15 cellular contexts compared by ENCODE assay signal in genomic region chr2:230787101-230787500, GRCh38.
A peak's percentile ranks its signal among the peaks of the same experiment; 100 is the strongest.
DNase-seq lines count a peak whose midpoint lies in the region; ATAC-seq and TF ChIP-seq lines count a peak whose summit lies in the region.
"Had no signal": no experiment of that assay in that cellular context is flagged by ENCODE, and none has a peak within 500 bp of the region (broad histone marks: within the 10 kb centered on the region; RNA-seq: fewer than 3 reads in every experiment).

No MANE protein-coding gene starts in this region.

- peaks cover 62% of the 10 kb centered on the region for H3K4me1 Mint-ChIP-seq in activated CD8-positive, alpha-beta T cell treated with anti-CD3 and anti-CD28 coated beads for 36 hours (ENCODE audit: low read depth)
- H3K4me1 Mint-ChIP-seq in activated CD8-positive, alpha-beta T cell treated with anti-CD3 and anti-CD28 coated beads, Interleukin-2, amount 10 ng/mL, durations not matched to agents 7 days and 5 days (ENCODE audit: low read depth): peaks cover 59% of the 10 kb centered on the region
- H3K4me1 Mint-ChIP-seq in Calu3 (ENCODE audit: low read depth, unreplicated experiment): peaks cover 40% of the 10 kb centered on the region

- peaks cover 0 to 58% (median 45%) of the 10 kb centered on the region in 4 donors for H3K36me3 ChIP-seq in stomach
- peaks cover 56% of the 10 kb centered on the region for H3K36me3 ChIP-seq in Karpas-422 (ENCODE audit: insufficient read depth, low read length)

- H3K4me3 ChIP-seq in stomach: no peak overlapping the region
- no peak overlapping the region for H3K4me3 ChIP-seq in Karpas-422 (ENCODE audit: low read length)

- H3K9me3 ChIP-seq in stomach: peaks cover 0 to 23% (median 11%) of the 10 kb centered on the region in 4 donors
- H3K9me3 ChIP-seq in Karpas-422 (ENCODE audit: low read length): peaks cover 10% of the 10 kb centered on the region

- peaks cover 88% of the 10 kb centered on the region for H3K79me2 ChIP-seq in Karpas-422 (ENCODE audit: low read length)

- TF ChIP-seq EP300 in stomach (IDR thresholded peaks at IDR 0.05): no peak

- no peaks in the 10 kb centered on the region for H3K27me3 ChIP-seq in stomach
- H3K27me3 ChIP-seq in Karpas-422 (ENCODE audit: low read length): no peaks in the 10 kb centered on the region

- no TSS peak for BruUV-seq in Calu3 (replicated peaks; lab: Mats Ljungman, UMichigan)

- H3K4me3 Mint-ChIP-seq in activated CD8-positive, alpha-beta T cell treated with anti-CD3 and anti-CD28 coated beads for 36 hours: no peak overlapping the region
- H3K4me3 Mint-ChIP-seq in activated CD8-positive, alpha-beta T cell treated with anti-CD3 and anti-CD28 coated beads, Interleukin-2, amount 10 ng/mL, durations not matched to agents 7 days and 5 days: no peak overlapping the region
- no peak overlapping the region for H3K4me3 Mint-ChIP-seq in Calu3 (ENCODE audit: low read depth, unreplicated experiment)
- H3K4me3 Mint-ChIP-seq: B cell; CD4-positive, alpha-beta T cell; HFFc6 had no signal

- intact Hi-C loops in activated CD8-positive, alpha-beta T cell treated with anti-CD3 and anti-CD28 coated beads for 36 hours (cut with micrococcal nuclease): no loop called here
- intact Hi-C loops in Calu3 (cut with micrococcal nuclease; ENCODE audit: unreplicated experiment): no loop called here
- intact Hi-C loops in stomach (cut with DNase I; ENCODE audit: low total_unique reads): no loop called here

- no peak for DNase-seq in activated CD8-positive, alpha-beta T cell treated with anti-CD3 and anti-CD28 coated beads for 36 hours
- DNase-seq in activated CD8-positive, alpha-beta T cell treated with anti-CD3 and anti-CD28 coated beads, Interleukin-2, amount 10 ng/mL, durations not matched to agents 7 days and 5 days: no peak
- DNase-seq in Calu3 (no peak), glomerular visceral epithelial cell (ENCODE audit: extremely low spot score) (peak; percentile 58), stomach (no peak), Karpas-422 (no peak)
- DNase-seq: C1 segment of cervical spinal cord; CD4-positive, alpha-beta T cell; DMS53; GF-D8; HCEC 1CT; HFFc6 had no signal

- H3K9me2 ChIP-seq in Karpas-422 (replicated peaks; ENCODE audit: insufficient read depth, low read length): no peaks in the 10 kb centered on the region

- H3K4me2 ChIP-seq in Karpas-422 (ENCODE audit: low read depth, low read length, poor library complexity, severe bottlenecking): no peak overlapping the region

- peaks cover 0 to 52% (median 15%) of the 10 kb centered on the region in 4 donors for H3K4me1 ChIP-seq in stomach
- H3K4me1 ChIP-seq in Karpas-422 (ENCODE audit: low read length): no peaks in the 10 kb centered on the region

- no peak overlapping the region for H3K27ac ChIP-seq in stomach
- H3K27ac ChIP-seq in Karpas-422 (ENCODE audit: low read length): no peak overlapping the region
- H3K27ac ChIP-seq: HL-60 had no signal

- WGBS in stomach, 5 donors: 94 to 100% (median 98%) methylated on average over 2 of the region's 2 CpGs

- no peak overlapping the region for H2AFZ ChIP-seq in Karpas-422 (ENCODE audit: low read length)

- H3K9ac ChIP-seq in Karpas-422 (ENCODE audit: low read length): no peak overlapping the region

- POLR2A ChIA-PET in activated CD8-positive, alpha-beta T cell treated with anti-CD3 and anti-CD28 coated beads for 36 hours (lab: Charles Lee): interaction anchor here (1.3 to 1.4 kb wide), 2 partner anchors 9 to 23 kb away, joined by 3 to 4 read pairs; no protein-coding TSS in a partner anchor
- POLR2A ChIA-PET in activated CD8-positive, alpha-beta T cell treated with anti-CD3 and anti-CD28 coated beads, Interleukin-2, amount 10 ng/mL, durations not matched to agents 7 days and 5 days (lab: Charles Lee): no interaction called here

- TF ChIP-seq POLR2A in stomach (IDR thresholded peaks at IDR 0.05): no peak

- CTCF ChIA-PET in activated CD8-positive, alpha-beta T cell treated with anti-CD3 and anti-CD28 coated beads for 36 hours (lab: Charles Lee): interaction anchor here (1.1 to 4.1 kb wide), 3 partner anchors 11 to 73 kb away, joined by 3 to 15 read pairs (median 3); no protein-coding TSS in a partner anchor
- CTCF ChIA-PET in activated CD8-positive, alpha-beta T cell treated with anti-CD3 and anti-CD28 coated beads, Interleukin-2, amount 10 ng/mL, durations not matched to agents 7 days and 5 days (lab: Charles Lee): interaction anchor here (1.0 to 2.4 kb wide), 2 partner anchors 11 to 64 kb away, joined by 3 to 10 read pairs; no protein-coding TSS in a partner anchor
- CTCF ChIA-PET in Calu3 (lab: Charles Lee): no interaction called here

- H3K36me3 Mint-ChIP-seq in activated CD8-positive, alpha-beta T cell treated with anti-CD3 and anti-CD28 coated beads for 36 hours (ENCODE audit: low read depth): peaks cover 89% of the 10 kb centered on the region
- H3K36me3 Mint-ChIP-seq in activated CD8-positive, alpha-beta T cell treated with anti-CD3 and anti-CD28 coated beads, Interleukin-2, amount 10 ng/mL, durations not matched to agents 7 days and 5 days (ENCODE audit: low read depth): peaks cover 94% of the 10 kb centered on the region
- H3K36me3 Mint-ChIP-seq in Calu3 (ENCODE audit: insufficient read depth, unreplicated experiment): peaks cover 70% of the 10 kb centered on the region

- peak overlapping the region; percentile 35 for H3K27ac Mint-ChIP-seq in activated CD8-positive, alpha-beta T cell treated with anti-CD3 and anti-CD28 coated beads for 36 hours
- H3K27ac Mint-ChIP-seq in activated CD8-positive, alpha-beta T cell treated with anti-CD3 and anti-CD28 coated beads, Interleukin-2, amount 10 ng/mL, durations not matched to agents 7 days and 5 days: no peak overlapping the region
- H3K27ac Mint-ChIP-seq in Calu3 (ENCODE audit: unreplicated experiment): peak overlapping the region; percentile 20
- H3K27ac Mint-ChIP-seq: B cell; CD4-positive, alpha-beta T cell; HFFc6 had no signal

- H3K27me3 Mint-ChIP-seq in activated CD8-positive, alpha-beta T cell treated with anti-CD3 and anti-CD28 coated beads for 36 hours: no peaks in the 10 kb centered on the region
- no peaks in the 10 kb centered on the region for H3K27me3 Mint-ChIP-seq in activated CD8-positive, alpha-beta T cell treated with anti-CD3 and anti-CD28 coated beads, Interleukin-2, amount 10 ng/mL, durations not matched to agents 7 days and 5 days (ENCODE audit: low read depth)
- H3K27me3 Mint-ChIP-seq in Calu3 (ENCODE audit: unreplicated experiment): no peaks in the 10 kb centered on the region
- H3K27me3 Mint-ChIP-seq: B cell; CD4-positive, alpha-beta T cell had no signal

- H3K9me3 Mint-ChIP-seq in activated CD8-positive, alpha-beta T cell treated with anti-CD3 and anti-CD28 coated beads for 36 hours: peaks cover 26% of the 10 kb centered on the region
- peaks cover 43% of the 10 kb centered on the region for H3K9me3 Mint-ChIP-seq in activated CD8-positive, alpha-beta T cell treated with anti-CD3 and anti-CD28 coated beads, Interleukin-2, amount 10 ng/mL, durations not matched to agents 7 days and 5 days (ENCODE audit: insufficient read depth)
- peaks cover 36% of the 10 kb centered on the region for H3K9me3 Mint-ChIP-seq in Calu3 (ENCODE audit: low read depth, unreplicated experiment)

- no peak for TF ChIP-seq CTCF in activated CD8-positive, alpha-beta T cell treated with anti-CD3 and anti-CD28 coated beads for 36 hours (IDR thresholded peaks at IDR 0.05)
- no peak for TF ChIP-seq CTCF in Calu3 (IDR thresholded peaks at IDR 0.05; ENCODE audit: unreplicated experiment)
- TF ChIP-seq CTCF in stomach (IDR thresholded peaks at IDR 0.05): no peak

- ATAC-seq in activated CD8-positive, alpha-beta T cell treated with anti-CD3 and anti-CD28 coated beads for 36 hours: no peak
- ATAC-seq in activated CD8-positive, alpha-beta T cell treated with anti-CD3 and anti-CD28 coated beads, Interleukin-2, amount 10 ng/mL, durations not matched to agents 7 days and 5 days: no peak
- ATAC-seq in GM21423 (IDR thresholded peaks at IDR 0.05; ENCODE audit: unreplicated experiment): no peak

- H4K20me1 ChIP-seq in Karpas-422 (ENCODE audit: insufficient read depth, low read depth, low read length): no peaks in the 10 kb centered on the region
